14 cellular contexts compared by ENCODE assay signal in the genomic region with DNA sequence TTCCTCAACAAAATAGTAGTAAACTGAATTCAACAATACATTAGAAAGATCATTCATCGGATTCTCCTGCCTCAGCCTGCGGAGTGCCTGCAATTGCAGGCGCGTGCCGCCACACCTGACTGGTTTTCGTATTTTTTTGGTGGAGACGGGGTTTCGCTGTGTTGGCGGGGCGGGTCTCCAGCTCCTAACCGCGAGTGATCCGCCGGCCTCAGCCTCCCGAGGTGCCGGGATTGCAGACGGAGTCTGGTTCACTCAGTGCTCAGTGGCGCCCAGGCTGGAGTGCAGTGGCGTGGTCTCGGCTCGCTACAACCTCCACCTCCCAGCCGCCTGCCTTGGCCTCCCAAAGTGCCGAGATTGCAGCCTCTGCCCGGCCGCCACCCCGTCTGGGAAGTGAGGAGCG. TPM values are rescaled to one million over a fixed set of nuclear protein-coding genes. Genes with fewer than 3 reads are reported as not detected.
"Had no signal": no experiment of that assay in that cellular context is flagged by ENCODE, and none has a peak within 500 bp of the region (broad histone marks: within the 10 kb centered on the region; RNA-seq: fewer than 3 reads in every experiment).

No MANE protein-coding gene starts in this region.

RNA-seq across cellular contexts. Expression of a gene that starts 32.2 kb away (rescaled TPM):
- total RNA-seq: activated B cell treated with CpG ODN at 0.5 μM for 24 hours; activated CD4-positive, alpha-beta memory T cell treated with anti-CD3 and anti-CD28 coated beads for 36 hours; activated CD4-positive, alpha-beta memory T cell treated with anti-CD3 and anti-CD28 coated beads, Interleukin-2, amount 10 ng/mL, durations not matched to agents 7 days and 5 days; activated CD4-positive, alpha-beta T cell treated with anti-CD3 and anti-CD28 coated beads for 36 hours; activated CD4-positive, alpha-beta T cell treated with anti-CD3 and anti-CD28 coated beads, Interleukin-2, amount 10 ng/mL, durations not matched to agents 24 days and 14 days; activated CD4-positive, alpha-beta T cell treated with anti-CD3 and anti-CD28 coated beads, Interleukin-2, amount 10 ng/mL, durations not matched to agents 7 days and 5 days; activated CD8-positive, alpha-beta memory T cell treated with anti-CD3 and anti-CD28 coated beads for 36 hours; activated CD8-positive, alpha-beta memory T cell treated with anti-CD3 and anti-CD28 coated beads, Interleukin-2, amount 10 ng/mL, durations not matched to agents 7 days and 5 days; activated CD8-positive, alpha-beta T cell treated with anti-CD3 and anti-CD28 coated beads for 36 hours; activated CD8-positive, alpha-beta T cell treated with anti-CD3 and anti-CD28 coated beads, Interleukin-2, amount 10 ng/mL, durations not matched to agents 7 days and 5 days; T-cell; T-helper 1 cell treated with Interleukin-12 subunit alpha and Interleukin-12 subunit beta and Interleukin-4 antibody, amounts not matched to agents 30 ng/mL and 1 ng/mL, for 36 hours; T-helper 17 cell; T-helper 2 cell treated with Interferon-gamma antibody and Interleukin-4, amounts not matched to agents 100 ng/mL and 5 ng/mL, for 36 hours had no signal
